ENCODE assay signal across 9 cellular contexts in the genomic region with DNA sequence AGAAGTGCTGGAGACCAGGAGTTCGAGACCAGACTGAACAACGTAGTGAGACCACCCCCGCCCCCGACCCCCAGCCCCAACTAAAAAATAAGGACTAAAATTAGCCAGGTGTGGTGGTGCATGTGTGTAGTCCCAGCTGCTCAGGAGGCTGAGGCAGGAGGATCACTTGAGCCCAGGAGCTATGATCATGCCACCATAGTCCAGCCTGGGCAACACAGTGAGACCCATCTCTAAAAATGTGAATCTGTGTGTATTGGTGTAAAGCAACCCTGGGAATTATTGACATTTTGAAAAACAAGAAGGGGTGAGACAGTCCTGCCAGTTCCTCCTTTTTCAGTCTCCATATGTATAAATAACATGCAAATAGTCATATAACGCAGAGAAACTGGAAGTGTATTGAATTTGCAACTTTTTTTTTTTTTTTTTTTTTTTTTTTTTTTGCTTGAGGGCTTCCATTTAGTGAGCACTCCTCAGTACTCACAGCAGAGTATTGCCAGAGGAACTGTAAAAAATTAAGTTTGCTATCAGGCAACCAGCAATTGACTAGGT. TPM values are rescaled to one million over a fixed set of nuclear protein-coding genes. Genes with fewer than 3 reads are reported as not detected.
A peak's percentile ranks its signal among the peaks of the same experiment; 100 is the strongest.
DNase-seq lines count a peak whose midpoint lies in the region; ATAC-seq and TF ChIP-seq lines count a peak whose summit lies in the region.
"Had no signal": no experiment of that assay in that cellular context is flagged by ENCODE, and none has a peak within 500 bp of the region (broad histone marks: within the 10 kb centered on the region; RNA-seq: fewer than 3 reads in every experiment).

No MANE protein-coding gene starts in this region.

- CTCF ChIA-PET in mammary epithelial cell (lab: Charles Lee; ENCODE audit: low non-redundant PET) = no interaction called here

- H2BK15ac ChIP-seq in mesendoderm (replicated peaks; ENCODE audit: low read depth) = peak overlapping the region; percentile 92

- intact Hi-C loops in heart left ventricle (cut with DNase I) = no loop called here
- intact Hi-C loops in left ventricle myocardium superior (cut with micrococcal nuclease) = no loop called here
- intact Hi-C loops in mammary epithelial cell (cut with micrococcal nuclease) = no loop called here

- no peak for TF ChIP-seq POLR2A in heart left ventricle (IDR thresholded peaks at IDR 0.05)

- H3K4me3 ChIP-seq in heart left ventricle (peak overlapping the region in 4 of 12 donors; percentile 4 to 9 (median 6)), mammary epithelial cell (replicated peaks in 1 of 3; ENCODE audit: insufficient read depth in 1 of 3, low read depth in 2 of 3, low read length in 3 of 3) (no peak overlapping the region), mesendoderm (ENCODE audit: low read length) (no peak overlapping the region), urinary bladder (ENCODE audit: low read depth, low read length) (no peak overlapping the region)

- ATAC-seq in heart left ventricle (no peak), left ventricle myocardium superior (no peak), HG03342 (IDR thresholded peaks at IDR 0.05; ENCODE audit: unreplicated experiment) (no peak)

- H3K4me1 ChIP-seq in heart left ventricle (peaks cover 0 to 58% (median 43%) of the 10 kb centered on the region in 12 donors), mammary epithelial cell (ENCODE audit: insufficient read depth, low read length) (peaks cover 37% of the 10 kb centered on the region), mesendoderm (ENCODE audit: control insufficient read depth, low read depth, low read length) (peaks cover 5% of the 10 kb centered on the region), urinary bladder (ENCODE audit: insufficient read depth) (no peaks in the 10 kb centered on the region)

- no peaks in the 10 kb centered on the region for H3K79me1 ChIP-seq in mesendoderm (ENCODE audit: low read length)

- H2AFZ ChIP-seq in mammary epithelial cell (ENCODE audit: low read depth, low read length) = no peak overlapping the region

- peaks cover 43% of the 10 kb centered on the region for H3K79me2 ChIP-seq in mammary epithelial cell (ENCODE audit: insufficient read depth, low read length)
- H3K79me2 ChIP-seq in mesendoderm (ENCODE audit: control insufficient read depth, insufficient read depth, low read length) = peaks cover 18% of the 10 kb centered on the region

- H3K27ac ChIP-seq in heart left ventricle = peak overlapping the region; percentile 66 to 100 (median 84)
- H3K27ac ChIP-seq in mammary epithelial cell (ENCODE audit: insufficient read depth, low read depth, low read length) = peak overlapping the region; percentile 90
- peak overlapping the region; percentile 54 for H3K27ac ChIP-seq in mesendoderm (ENCODE audit: low read depth, low read length)
- peak overlapping the region; percentile 32 for H3K27ac ChIP-seq in urinary bladder (ENCODE audit: low read depth)

- H4K5ac ChIP-seq in mesendoderm (ENCODE audit: low read length) = no peak overlapping the region

- no peak overlapping the region for H3K23ac ChIP-seq in mesendoderm (ENCODE audit: low read length)

- TF ChIP-seq CTCF in heart left ventricle (IDR thresholded peaks at IDR 0.05) (peak in 1 of 12 donors; percentile 7), mammary epithelial cell (conservative IDR thresholded peaks at IDR 0.05 in 1 of 2, IDR thresholded peaks at IDR 0.05 in 1 of 2; ENCODE audit: extremely low read depth in 1 of 2, insufficient read depth in 1 of 2, low read depth in 1 of 2, low read length in 2 of 2) (peak in 1 of 2 donors; percentile 35)

- TSS peak; percentile 8 for BruUV-seq in mammary epithelial cell (replicated peaks; lab: Mats Ljungman, UMichigan)

- dilution Hi-C loops in mammary epithelial cell (cut with HindIII; ENCODE audit: low sequenced_read_pairs) = no loop called here

- H3K18ac ChIP-seq in mesendoderm (ENCODE audit: low read length) = peak overlapping the region; percentile 92

- H4K20me1 ChIP-seq in mammary epithelial cell (ENCODE audit: insufficient read depth, low read length) = no peaks in the 10 kb centered on the region

- WGBS in heart left ventricle, 4 donors = 84 to 93% (median 91%) methylated on average over 5 of the region's 5 CpGs
- WGBS in mammary epithelial cell (ENCODE audit: low coverage, missing lambda C conversion rate) = 88% methylated on average over 1 of the region's 5 CpGs
- WGBS in mesendoderm (ENCODE audit: extremely low coverage, insufficient coverage, low lambda C conversion rate) = no CpG with 5 or more reads among the region's 5 CpGs
- 90% methylated on average over 5 of the region's 5 CpGs for WGBS in urinary bladder

- H3K9ac ChIP-seq in mammary epithelial cell (ENCODE audit: insufficient read depth, low read length) (peak overlapping the region; percentile 34), mesendoderm (ENCODE audit: low read length) (peak overlapping the region; percentile 1)

- H4K8ac ChIP-seq in mesendoderm (ENCODE audit: low read depth, low read length) = no peak overlapping the region

- H3K27me3 ChIP-seq in heart left ventricle = no peaks in the 10 kb centered on the region
- H3K27me3 ChIP-seq in mammary epithelial cell (ENCODE audit: insufficient read depth, low read length) = no peaks in the 10 kb centered on the region
- H3K27me3 ChIP-seq in mesendoderm (ENCODE audit: insufficient read depth, low read length, poor library complexity) = no peaks in the 10 kb centered on the region

- H2BK5ac ChIP-seq in mesendoderm (ENCODE audit: low read length) = no peak overlapping the region

- peak overlapping the region; percentile 47 for H3K56ac ChIP-seq in mesendoderm (ENCODE audit: low read length)

- H3K36me3 ChIP-seq in heart left ventricle = no peaks in the 10 kb centered on the region
- H3K36me3 ChIP-seq in mammary epithelial cell (ENCODE audit: insufficient read depth, low read length) = no peaks in the 10 kb centered on the region
- no peaks in the 10 kb centered on the region for H3K36me3 ChIP-seq in mesendoderm (ENCODE audit: control insufficient read depth, insufficient read depth, low read length)
- no peaks in the 10 kb centered on the region for H3K36me3 ChIP-seq in urinary bladder (ENCODE audit: insufficient read depth)

- H3K4me2 ChIP-seq in mammary epithelial cell (ENCODE audit: insufficient read depth, low read depth, low read length) = peak overlapping the region; percentile 63
- no peak overlapping the region for H3K4me2 ChIP-seq in mesendoderm (ENCODE audit: low read length)

- in situ Hi-C loops in mammary epithelial cell (cut with MboI; ENCODE audit: low sequenced_read_pairs in 2 of 2) = no loop called here

- peak overlapping the region; percentile 94 for H2BK120ac ChIP-seq in mesendoderm (ENCODE audit: low read depth, low read length)

- DNase-seq in heart left ventricle (no peak), left ventricle myocardium superior (no peak), mammary epithelial cell (no peak), mesendoderm (no peak), HPDE6-E6E7 (ENCODE audit: extremely low spot score) (no peak), NCI-H226 (no peak)
- DNase-seq: activated effector memory CD4-positive, alpha-beta T cell treated with anti-CD3 and anti-CD28 coated beads, Interleukin-2, amount 50 U/mL, for 16 hours had no signal

- H3K9me3 ChIP-seq in heart left ventricle (peaks cover 0 to 2% (median 0%) of the 10 kb centered on the region in 12 donors), mammary epithelial cell (replicated peaks; ENCODE audit: insufficient read depth, low read length) (no peaks in the 10 kb centered on the region)

- H2AK5ac ChIP-seq in mesendoderm (ENCODE audit: low read length) = no peak overlapping the region

- H3K4ac ChIP-seq in mesendoderm (ENCODE audit: low read depth, low read length) = peak overlapping the region; percentile 96

RNA-seq across cellular contexts. Expression of gene ITGB1, which starts 3.4 kb away (rescaled TPM):
- total RNA-seq in heart left ventricle (1,000 to 10,000 TPM in 1 of 9 donors, 100 to 1,000 TPM in 8; 542 to 1,594 (median 701) TPM), left ventricle myocardium superior (551 TPM), mammary epithelial cell (1,000 to 10,000 TPM; 1,296 to 1,718 TPM), urinary bladder (1,010 TPM)
- polyA plus RNA-seq in heart left ventricle (1,000 to 10,000 TPM in 1 of 2 donors, 100 to 1,000 TPM in 1; 150 to 1,693 TPM), mammary epithelial cell (671 TPM), urinary bladder (527 TPM)
- 831 TPM for polyA minus RNA-seq in mammary epithelial cell
- 237 TPM for polyA plus RNA-seq in mesendoderm (2013, experiment 1 of 2)
- 240 TPM for polyA plus RNA-seq in mesendoderm (2013, experiment 2 of 2)

Comparison
In these comparisons a context has a peak if more than half of its experiments do, and no peak if none do; other contexts are left out.
1. H3K27ac ChIP-seq: peak in every context shown above with its lines; median percentile 90 in mammary epithelial cell; 84 in heart left ventricle; 54 in mesendoderm; 32 in urinary bladder.